Comparison of ENCODE assay signal across 8 cellular contexts in the genomic region with DNA sequence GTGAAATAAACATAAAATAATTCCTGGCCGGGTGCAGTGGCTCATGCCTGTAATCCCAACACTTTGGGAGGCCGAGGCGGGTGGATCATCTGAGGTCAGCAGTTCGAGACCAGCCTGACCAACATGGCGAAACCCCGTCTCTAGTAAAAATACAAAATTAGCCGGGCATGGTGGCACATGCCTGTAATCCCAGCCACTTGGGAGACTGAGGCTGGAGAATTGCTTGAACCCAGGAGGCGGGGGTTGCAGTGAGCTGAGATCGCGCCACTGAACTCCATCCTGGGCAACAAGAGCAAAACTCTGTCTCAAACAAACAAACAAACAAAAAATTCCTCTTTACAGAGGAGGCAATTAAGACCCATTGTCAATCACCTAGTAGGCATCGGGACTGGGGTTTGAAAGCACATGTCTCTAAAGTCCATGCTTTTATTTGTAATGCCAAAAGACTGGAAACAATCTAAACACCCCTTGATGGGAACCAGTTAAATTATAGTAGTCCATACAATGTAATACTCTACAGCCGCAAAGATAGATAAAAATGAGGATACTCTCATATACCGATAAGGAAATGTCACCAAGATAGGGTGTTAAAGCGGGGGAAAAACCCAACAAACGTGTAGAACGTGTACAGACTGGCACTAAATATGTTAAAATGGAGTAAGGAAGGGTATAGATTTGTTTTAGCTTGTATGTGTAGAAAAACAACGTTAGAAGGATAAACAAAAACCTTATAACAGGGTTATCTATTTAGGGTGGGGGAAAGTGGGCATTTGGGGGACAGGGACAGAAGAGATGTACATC. TPM values are rescaled to one million over a fixed set of nuclear protein-coding genes. Genes with fewer than 3 reads are reported as not detected.
A peak's percentile ranks its signal among the peaks of the same experiment; 100 is the strongest.
DNase-seq lines count a peak whose midpoint lies in the region; TF ChIP-seq lines count a peak whose summit lies in the region.
"Not testable (repeated sequence)": the region's sequence is repeated elsewhere in the genome, so short reads cannot be mapped to it uniquely, and the experiment has no call there.

No MANE protein-coding gene starts in this region.

- CTCF ChIA-PET in A673 (lab: Charles Lee): interaction anchor here (1.1 kb wide), 1 partner anchor 7 kb away, joined by 4 read pairs; no protein-coding TSS in a partner anchor
- CTCF ChIA-PET in HEK293 (lab: Yijun Ruan, JAX): interaction anchor here (1.2 kb wide), 1 partner anchor 12 kb away, joined by 3 read pairs; no protein-coding TSS in a partner anchor

- H3K27ac ChIP-seq in A673 (ENCODE audit: low read depth, low read length, poor library complexity, severe bottlenecking) (peak overlapping the region; percentile 93), HEK293 (ENCODE audit: extremely low read depth, low read depth, low read length) (peak overlapping the region; percentile 92), SJSA1 (peak overlapping the region; percentile 74), neural progenitor cell (peak overlapping the region; percentile 69), subcutaneous abdominal adipose tissue (ENCODE audit: low read depth, low read length) (peak overlapping the region; percentile 100)

- H3K9me3 ChIP-seq in A673 (ENCODE audit: low read depth, low read length, poor library complexity, severe bottlenecking); HEK293 (ENCODE audit: control insufficient read depth, insufficient read depth, low read depth, low read length); SJSA1 (replicated peaks); neural progenitor cell (ENCODE audit: low read depth); subcutaneous abdominal adipose tissue (ENCODE audit: control insufficient read depth in 5 of 5, low read length in 5 of 5): not testable (repeated sequence)

- not testable (repeated sequence) for H3K4me2 ChIP-seq in neural progenitor cell

- TF ChIP-seq CTCF in A673 (conservative IDR thresholded peaks at IDR 0.05; ENCODE audit: low read depth, low read length); HEK293 (tag by site-specific recombination; IDR thresholded peaks at IDR 0.05); neural progenitor cell (IDR thresholded peaks at IDR 0.05): not testable (repeated sequence)

- not testable (repeated sequence) for H3K36me3 ChIP-seq in A673 (ENCODE audit: insufficient read depth, low read length, poor library complexity, severe bottlenecking); HEK293 (ENCODE audit: control insufficient read depth in 2 of 2, insufficient read depth in 1 of 2, low read length in 2 of 2); SJSA1; neural progenitor cell; subcutaneous abdominal adipose tissue (ENCODE audit: control insufficient read depth in 5 of 5, insufficient read depth in 5 of 5, low read length in 5 of 5)

- peaks cover 61% of the 10 kb centered on the region for H3K4me1 Mint-ChIP-seq in activated T-helper 2 cell treated with anti-CD3 and anti-CD28 coated beads, Interferon-gamma antibody, Interleukin-2, Interleukin-4, amounts not matched to agents 10 μg/mL and 5 μg/mL and 100 μg/mL, durations not matched to agents 14 hours and 24 hours and 36 hours (ENCODE audit: low read depth)
- peaks cover 75% of the 10 kb centered on the region for H3K4me1 Mint-ChIP-seq in dendritic cell treated with granulocyte-macrophage colony-stimulating factor and Interleukin-4, amounts not matched to agents 40 ng/mL and 50 ng/mL, for 4 days (ENCODE audit: low read depth)
- H3K4me1 Mint-ChIP-seq in immature natural killer cell (peaks cover 84 to 88% of the 10 kb centered on the region in 2 donors), neural progenitor cell (peaks cover 33% of the 10 kb centered on the region)

- H3K4me3 Mint-ChIP-seq in activated T-helper 2 cell treated with anti-CD3 and anti-CD28 coated beads, Interferon-gamma antibody, Interleukin-2, Interleukin-4, amounts not matched to agents 10 μg/mL and 5 μg/mL and 100 μg/mL, durations not matched to agents 14 hours and 24 hours and 36 hours (ENCODE audit: low read depth): peak overlapping the region; percentile 75
- H3K4me3 Mint-ChIP-seq in dendritic cell treated with granulocyte-macrophage colony-stimulating factor and Interleukin-4, amounts not matched to agents 40 ng/mL and 50 ng/mL, for 4 days; neural progenitor cell: not testable (repeated sequence)
- H3K4me3 Mint-ChIP-seq in immature natural killer cell: peak overlapping the region; percentile 52 to 94 (median 74)

- not testable (repeated sequence) for H4K20me1 ChIP-seq in neural progenitor cell (ENCODE audit: low read depth)

- H3K79me2 ChIP-seq in neural progenitor cell (ENCODE audit: low read depth): not testable (repeated sequence)

- H2AFZ ChIP-seq in neural progenitor cell (replicated peaks): not testable (repeated sequence)

- not testable (repeated sequence) for BruUV-seq in A673 (replicated peaks; lab: Mats Ljungman, UMichigan)

- peaks cover 28% of the 10 kb centered on the region for H3K4me1 ChIP-seq in A673 (ENCODE audit: insufficient read depth, low read length, poor library complexity, severe bottlenecking)
- peaks cover 26% of the 10 kb centered on the region for H3K4me1 ChIP-seq in HEK293 (ENCODE audit: control insufficient read depth, insufficient read depth, low read length)
- H3K4me1 ChIP-seq in SJSA1 (replicated peaks): peaks cover 47% of the 10 kb centered on the region
- peaks cover 19% of the 10 kb centered on the region for H3K4me1 ChIP-seq in neural progenitor cell
- H3K4me1 ChIP-seq in subcutaneous abdominal adipose tissue (ENCODE audit: control insufficient read depth in 5 of 5, insufficient read depth in 5 of 5, low read length in 5 of 5): peaks cover 15 to 61% (median 51%) of the 10 kb centered on the region in 5 donors

- H3K36me3 Mint-ChIP-seq in activated T-helper 2 cell treated with anti-CD3 and anti-CD28 coated beads, Interferon-gamma antibody, Interleukin-2, Interleukin-4, amounts not matched to agents 10 μg/mL and 5 μg/mL and 100 μg/mL, durations not matched to agents 14 hours and 24 hours and 36 hours (ENCODE audit: low read depth); dendritic cell treated with granulocyte-macrophage colony-stimulating factor and Interleukin-4, amounts not matched to agents 40 ng/mL and 50 ng/mL, for 4 days (ENCODE audit: low read depth); immature natural killer cell; neural progenitor cell: not testable (repeated sequence)

- not testable (repeated sequence) for H3K9me3 Mint-ChIP-seq in activated T-helper 2 cell treated with anti-CD3 and anti-CD28 coated beads, Interferon-gamma antibody, Interleukin-2, Interleukin-4, amounts not matched to agents 10 μg/mL and 5 μg/mL and 100 μg/mL, durations not matched to agents 14 hours and 24 hours and 36 hours; dendritic cell treated with granulocyte-macrophage colony-stimulating factor and Interleukin-4, amounts not matched to agents 40 ng/mL and 50 ng/mL, for 4 days; immature natural killer cell; neural progenitor cell

- DNase-seq in A673 (ENCODE audit: low spot score); SJSA1 (ENCODE audit: low read depth in 1 of 2, low spot score in 2 of 2); activated T-helper 2 cell treated with anti-CD3 and anti-CD28 coated beads, Interferon-gamma antibody, Interleukin-2, Interleukin-4, amounts not matched to agents 10 μg/mL and 5 μg/mL and 100 μg/mL, durations not matched to agents 14 hours and 24 hours and 36 hours (ENCODE audit: low spot score); neural progenitor cell (ENCODE audit: low spot score): not testable (repeated sequence)
- peak; percentile 33 to 47 (median 45) for DNase-seq in immature natural killer cell

- H3K9ac ChIP-seq in neural progenitor cell: not testable (repeated sequence)
- peak overlapping the region; percentile 33 to 79 (median 52) for H3K9ac ChIP-seq in subcutaneous abdominal adipose tissue (ENCODE audit: low read length in 5 of 5)

- peaks cover 24% of the 10 kb centered on the region for H3F3A ChIP-seq in neural progenitor cell (ENCODE audit: low read depth)

- intact Hi-C loops in A673 (cut with micrococcal nuclease; ENCODE audit: unreplicated experiment): not testable (repeated sequence)
- intact Hi-C loops in activated T-helper 2 cell treated with anti-CD3 and anti-CD28 coated beads, Interferon-gamma antibody, Interleukin-2, Interleukin-4, amounts not matched to agents 10 μg/mL and 5 μg/mL and 100 μg/mL, durations not matched to agents 14 hours and 24 hours and 36 hours (cut with micrococcal nuclease): loop anchor here (2.0 to 10.0 kb wide), 3 partner anchors 45 to 487 kb away; a partner anchor contains a TSS
- intact Hi-C loops in dendritic cell treated with granulocyte-macrophage colony-stimulating factor and Interleukin-4, amounts not matched to agents 40 ng/mL and 50 ng/mL, for 4 days (cut with micrococcal nuclease): loop anchor here (1.0 kb wide), 1 partner anchor 11 kb away; no protein-coding TSS in a partner anchor

- POLR2A ChIA-PET in A673 (lab: Charles Lee; ENCODE audit: low non-redundant PET): interaction anchor here (0.7 to 1.5 kb wide), 2 partner anchors 8 to 59 kb away, joined by 3 to 7 read pairs; no protein-coding TSS in a partner anchor
- POLR2A ChIA-PET in HEK293 (lab: Yijun Ruan, JAX): interaction anchor here (1.0 to 1.8 kb wide), 3 partner anchors 22 to 59 kb away, joined by 3 to 6 read pairs (median 5); a partner anchor contains a TSS

- H3K27me3 Mint-ChIP-seq in activated T-helper 2 cell treated with anti-CD3 and anti-CD28 coated beads, Interferon-gamma antibody, Interleukin-2, Interleukin-4, amounts not matched to agents 10 μg/mL and 5 μg/mL and 100 μg/mL, durations not matched to agents 14 hours and 24 hours and 36 hours (ENCODE audit: low read depth); dendritic cell treated with granulocyte-macrophage colony-stimulating factor and Interleukin-4, amounts not matched to agents 40 ng/mL and 50 ng/mL, for 4 days; neural progenitor cell (ENCODE audit: insufficient read depth, low read depth): not testable (repeated sequence)
- H3K27me3 Mint-ChIP-seq in immature natural killer cell (ENCODE audit: low read depth in 3 of 3): peaks cover 13 to 21% (median 20%) of the 10 kb centered on the region in 3 donors

- H3K4me3 ChIP-seq in A673 (ENCODE audit: low read depth, low read length, poor library complexity, severe bottlenecking) (peak overlapping the region; percentile 41), subcutaneous abdominal adipose tissue (ENCODE audit: low read depth in 1 of 5, low read length in 5 of 5) (peak overlapping the region in 4 of 5 donors; percentile 59 to 71 (median 66))
- H3K4me3 ChIP-seq in HEK293 (ENCODE audit: low read depth, low read length); SJSA1; neural progenitor cell: not testable (repeated sequence)

- H3K27me3 ChIP-seq in A673 (replicated peaks; ENCODE audit: insufficient read depth, low read depth, low read length, poor library complexity); SJSA1 (replicated peaks); neural progenitor cell; subcutaneous abdominal adipose tissue (ENCODE audit: control insufficient read depth in 5 of 5, insufficient read depth in 4 of 5, low read length in 5 of 5): not testable (repeated sequence)

- peak overlapping the region; percentile 96 for H3K27ac Mint-ChIP-seq in activated T-helper 2 cell treated with anti-CD3 and anti-CD28 coated beads, Interferon-gamma antibody, Interleukin-2, Interleukin-4, amounts not matched to agents 10 μg/mL and 5 μg/mL and 100 μg/mL, durations not matched to agents 14 hours and 24 hours and 36 hours
- H3K27ac Mint-ChIP-seq in dendritic cell treated with granulocyte-macrophage colony-stimulating factor and Interleukin-4, amounts not matched to agents 40 ng/mL and 50 ng/mL, for 4 days: peak overlapping the region; percentile 97
- H3K27ac Mint-ChIP-seq in immature natural killer cell: peak overlapping the region; percentile 97 to 99 (median 98)
- not testable (repeated sequence) for H3K27ac Mint-ChIP-seq in neural progenitor cell

RNA-seq across cellular contexts. Expression of a gene that starts 44.3 kb away (rescaled TPM):
- 343 and 350 TPM in 2 replicates for total RNA-seq in A673 (2021)
- 17.7 and 25.2 TPM in 2 replicates for total RNA-seq in SJSA1 (2014; rRNA removed; shearing (Covaris generic))
- total RNA-seq in activated T-helper 2 cell treated with anti-CD3 and anti-CD28 coated beads, Interferon-gamma antibody, Interleukin-2, Interleukin-4, amounts not matched to agents 10 μg/mL and 5 μg/mL and 100 μg/mL, durations not matched to agents 14 hours and 24 hours and 36 hours: 433 and 442 TPM in 2 replicates
- polyA plus RNA-seq in immature natural killer cell: 100 to 1,000 TPM; 184 to 233 (median 232) TPM
- total RNA-seq in neural progenitor cell (ENCODE audit: low replicate concordance): 62.0 and 82.0 TPM in 2 replicates

RNA-seq across cellular contexts. Expression of a gene that starts 59.3 kb away (rescaled TPM):
- total RNA-seq in A673 (2021) (15.3 and 17.0 TPM in 2 replicates), neural progenitor cell (ENCODE audit: low replicate concordance) (24.1 and 25.4 TPM in 2 replicates)
- total RNA-seq in SJSA1 (2014; rRNA removed; shearing (Covaris generic)): 12.7 and 13.7 TPM in 2 replicates
- total RNA-seq in activated T-helper 2 cell treated with anti-CD3 and anti-CD28 coated beads, Interferon-gamma antibody, Interleukin-2, Interleukin-4, amounts not matched to agents 10 μg/mL and 5 μg/mL and 100 μg/mL, durations not matched to agents 14 hours and 24 hours and 36 hours: 22.1 and 24.7 TPM in 2 replicates
- polyA plus RNA-seq in immature natural killer cell: 10 to 100 TPM; 12.8 to 36.8 (median 19.7) TPM
